ENCODE assay signal across 25 cellular contexts in the genomic region with DNA sequence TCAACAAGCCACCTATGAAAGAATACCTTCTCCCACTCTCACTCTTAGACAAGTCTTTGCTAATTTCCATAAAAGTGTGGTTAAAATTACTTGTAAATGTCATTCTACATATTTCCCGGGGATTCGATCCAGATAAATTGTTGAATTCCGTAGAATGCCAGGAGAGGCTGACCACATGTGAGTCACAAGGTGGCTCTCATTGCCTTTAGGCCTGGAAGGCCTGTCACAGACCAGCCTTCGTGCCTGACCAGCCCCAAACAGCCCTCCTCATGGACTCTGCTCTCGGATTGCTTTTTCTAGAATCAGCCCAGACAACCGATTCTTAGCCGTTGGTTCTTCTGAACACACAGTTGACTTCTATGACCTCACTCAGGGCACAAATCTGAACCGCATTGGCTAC.
DNase-seq lines count a peak whose midpoint lies in the region; ATAC-seq and TF ChIP-seq lines count a peak whose summit lies in the region.
"Had no signal": no experiment of that assay in that cellular context is flagged by ENCODE, and none has a peak within 500 bp of the region (broad histone marks: within the 10 kb centered on the region; RNA-seq: fewer than 3 reads in every experiment).

No MANE protein-coding gene starts in this region.

- no peak for TF ChIP-seq EP300 in SK-N-SH (IDR thresholded peaks at IDR 0.05; ENCODE audit: borderline replicate concordance in 1 of 2, low read depth in 1 of 2, low read length in 1 of 2)

- H3K4me3 Mint-ChIP-seq in MCF 10A (ENCODE audit: unreplicated experiment) = no peak overlapping the region
- no peak overlapping the region for H3K4me3 Mint-ChIP-seq in activated T-cell treated with anti-CD3 and anti-CD28 coated beads, Interleukin-2, amount 50 U/mL, for 4 hours
- H3K4me3 Mint-ChIP-seq in activated CD8-positive, alpha-beta T cell treated with anti-CD3 and anti-CD28 coated beads for 36 hours = no peak overlapping the region
- H3K4me3 Mint-ChIP-seq: activated CD4-positive, alpha-beta memory T cell treated with anti-CD3 and anti-CD28 coated beads for 36 hours; GM23338 had no signal

- H3K9me3 Mint-ChIP-seq in MCF 10A (ENCODE audit: unreplicated experiment) = no peaks in the 10 kb centered on the region
- H3K9me3 Mint-ChIP-seq in activated T-cell treated with anti-CD3 and anti-CD28 coated beads, Interleukin-2, amount 50 U/mL, for 4 hours = peaks cover 6% of the 10 kb centered on the region
- H3K9me3 Mint-ChIP-seq in activated CD8-positive, alpha-beta T cell treated with anti-CD3 and anti-CD28 coated beads for 36 hours = no peaks in the 10 kb centered on the region
- H3K9me3 Mint-ChIP-seq: GM23338 had no signal

- ATAC-seq in activated T-cell treated with anti-CD3 and anti-CD28 coated beads, Interleukin-2, amount 50 U/mL, for 4 hours = no peak
- no peak for ATAC-seq in left cardiac atrium
- no peak for ATAC-seq in activated CD8-positive, alpha-beta T cell treated with anti-CD3 and anti-CD28 coated beads for 36 hours
- ATAC-seq: esophagus mucosa, GM23338 had no signal

- H3F3A ChIP-seq in SK-N-SH (replicated peaks; ENCODE audit: insufficient read depth) = peaks cover 44% of the 10 kb centered on the region

- H3K9me3 ChIP-seq in breast epithelium (no peaks in the 10 kb centered on the region), SK-N-SH (no peaks in the 10 kb centered on the region)
- H3K9me3 ChIP-seq: BLaER1 treated with 17β-estradiol and CSF1 and Interleukin-3, amounts not matched to agents 10 nM and 100 nM; left lung; neutrophil; SJSA1; stomach had no signal

- intact Hi-C loops in MCF 10A (cut with micrococcal nuclease) = no loop called here
- intact Hi-C loops in breast epithelium (cut with DNase I; ENCODE audit: low total_unique reads) = no loop called here
- intact Hi-C loops in left cardiac atrium (cut with DNase I) = no loop called here
- intact Hi-C loops in activated CD8-positive, alpha-beta T cell treated with anti-CD3 and anti-CD28 coated beads for 36 hours (cut with micrococcal nuclease) = no loop called here

- POLR2A ChIA-PET in MCF 10A (lab: Yijun Ruan, JAX) (interaction anchor here (0.8 to 2.1 kb wide), 5 partner anchors 15 to 63 kb away, joined by 3 to 8 read pairs (median 6); no protein-coding TSS in a partner anchor), SK-N-SH (lab: Yijun Ruan, JAX) (no interaction called here)
- POLR2A ChIA-PET in activated CD8-positive, alpha-beta T cell treated with anti-CD3 and anti-CD28 coated beads for 36 hours (lab: Charles Lee) = no interaction called here

- peaks cover 45% of the 10 kb centered on the region for H3K4me1 Mint-ChIP-seq in MCF 10A (ENCODE audit: insufficient read depth, unreplicated experiment)
- H3K4me1 Mint-ChIP-seq in activated T-cell treated with anti-CD3 and anti-CD28 coated beads, Interleukin-2, amount 50 U/mL, for 4 hours (ENCODE audit: low read depth) = peaks cover 38% of the 10 kb centered on the region
- H3K4me1 Mint-ChIP-seq in activated CD8-positive, alpha-beta T cell treated with anti-CD3 and anti-CD28 coated beads for 36 hours (ENCODE audit: low read depth) = peaks cover 20% of the 10 kb centered on the region

- H3K4me1 ChIP-seq in breast epithelium (no peaks in the 10 kb centered on the region), SK-N-SH (ENCODE audit: control insufficient read depth in 1 of 2, insufficient read depth in 2 of 2, low read depth in 1 of 2, low read length in 1 of 2) (peaks cover 3 to 4% of the 10 kb centered on the region in 2 experiments; a peak in 2 of 4 replicates)
- H3K4me1 ChIP-seq: SJSA1 had no signal

- WGBS in SK-N-SH (ENCODE audit: low lambda C conversion rate) = 91% methylated on average over 8 of the region's 8 CpGs

- H3K9me2 ChIP-seq in SK-N-SH = no peaks in the 10 kb centered on the region

- H3K27me3 Mint-ChIP-seq in MCF 10A (ENCODE audit: insufficient read depth, unreplicated experiment) = no peaks in the 10 kb centered on the region
- no peaks in the 10 kb centered on the region for H3K27me3 Mint-ChIP-seq in activated T-cell treated with anti-CD3 and anti-CD28 coated beads, Interleukin-2, amount 50 U/mL, for 4 hours (ENCODE audit: low read depth)
- no peaks in the 10 kb centered on the region for H3K27me3 Mint-ChIP-seq in activated CD8-positive, alpha-beta T cell treated with anti-CD3 and anti-CD28 coated beads for 36 hours
- H3K27me3 Mint-ChIP-seq: activated CD4-positive, alpha-beta memory T cell treated with anti-CD3 and anti-CD28 coated beads for 36 hours had no signal

- no peak for DNase-seq in MCF 10A (ENCODE audit: unreplicated experiment)
- DNase-seq in breast epithelium (ENCODE audit: low spot score in 2 of 2) = no peak
- DNase-seq in SK-N-SH = no peak
- DNase-seq in fibroblast of mammary gland (ENCODE audit: low read depth) = peak; percentile 43
- DNase-seq in NK-92 treated with Interleukin-12 subunit alpha and Interleukin-12 subunit beta, amount 100 ng/mL, for 24 hours (lab: John Stamatoyannopoulos, UW) = no peak
- DNase-seq in activated T-cell treated with anti-CD3 and anti-CD28 coated beads, Interleukin-2, amount 50 U/mL, for 4 hours = no peak
- DNase-seq in left cardiac atrium = no peak
- no peak for DNase-seq in activated CD8-positive, alpha-beta T cell treated with anti-CD3 and anti-CD28 coated beads for 36 hours
- DNase-seq: activated CD4-positive, alpha-beta memory T cell treated with anti-CD3 and anti-CD28 coated beads for 36 hours; activated naive CD4-positive, alpha-beta T cell; anterior cingulate cortex; effector CD4-positive, alpha-beta T cell; left lung; MV-4-11; NCI-H1694 treated with DMSO at 0.1 percent for 48 hours; NCI-H2227 treated with DMSO at 0.1 percent for 48 hours; NCI-H774; stomach; trophoblast cell had no signal

- H3K27me3 ChIP-seq in breast epithelium = no peaks in the 10 kb centered on the region
- H3K27me3 ChIP-seq in SK-N-SH (ENCODE audit: insufficient read depth) = no peaks in the 10 kb centered on the region
- H3K27me3 ChIP-seq: BLaER1 treated with 17β-estradiol and CSF1 and Interleukin-3, amounts not matched to agents 10 nM and 100 nM; left lung; neutrophil; SJSA1; stomach had no signal

- H3K9ac ChIP-seq in SK-N-SH = no peak overlapping the region
- H3K9ac ChIP-seq: BLaER1 treated with 17β-estradiol and CSF1 and Interleukin-3, amounts not matched to agents 10 nM and 100 nM had no signal

- TF ChIP-seq CTCF in MCF 10A (IDR thresholded peaks at IDR 0.05; ENCODE audit: unreplicated experiment) (no peak), breast epithelium (IDR thresholded peaks at IDR 0.05) (no peak), SK-N-SH (IDR thresholded peaks at IDR 0.05) (no peak), fibroblast of mammary gland (conservative IDR thresholded peaks at IDR 0.05; ENCODE audit: control insufficient read depth, insufficient read depth, low read depth, low read length) (no peak)
- no peak for TF ChIP-seq CTCF in activated CD8-positive, alpha-beta T cell treated with anti-CD3 and anti-CD28 coated beads for 36 hours (IDR thresholded peaks at IDR 0.05)

- CTCF ChIA-PET in MCF 10A (lab: Yijun Ruan, JAX) = interaction anchor here (0.6 to 1.7 kb wide), 4 partner anchors 13 to 201 kb away, joined by 3 to 12 read pairs (median 4); no protein-coding TSS in a partner anchor
- CTCF ChIA-PET in SK-N-SH (lab: Yijun Ruan, JAX) = no interaction called here
- CTCF ChIA-PET in activated CD8-positive, alpha-beta T cell treated with anti-CD3 and anti-CD28 coated beads for 36 hours (lab: Charles Lee) = no interaction called here

- H3K27ac ChIP-seq in breast epithelium (peak overlapping the region in 1 of 2 donors; percentile 29), SK-N-SH (ENCODE audit: low read depth in 2 of 2, low read length in 1 of 2) (0 out of 4 replicates have a peak overlapping the region, but pooled peaks of 1 of the 2 experiments have one; percentile 2)
- H3K27ac ChIP-seq: BLaER1 treated with 17β-estradiol and CSF1 and Interleukin-3, amounts not matched to agents 10 nM and 100 nM; HL-60; neutrophil; SJSA1; stomach had no signal

- no peak for TF ChIP-seq RAD21 in SK-N-SH (IDR thresholded peaks at IDR 0.05; ENCODE audit: low read length)

- peaks cover 11% of the 10 kb centered on the region; the same call in 1 of the 2 replicates for H3K79me2 ChIP-seq in SK-N-SH (ENCODE audit: insufficient read depth)

- H3K36me3 Mint-ChIP-seq in MCF 10A (ENCODE audit: insufficient read depth, unreplicated experiment) = peaks cover 47% of the 10 kb centered on the region
- peaks cover 12% of the 10 kb centered on the region for H3K36me3 Mint-ChIP-seq in activated T-cell treated with anti-CD3 and anti-CD28 coated beads, Interleukin-2, amount 50 U/mL, for 4 hours (ENCODE audit: insufficient read depth)
- peaks cover 2% of the 10 kb centered on the region for H3K36me3 Mint-ChIP-seq in activated CD8-positive, alpha-beta T cell treated with anti-CD3 and anti-CD28 coated beads for 36 hours (ENCODE audit: low read depth)

- no TSS peak for BruUV-seq in MCF 10A (replicated peaks; lab: Mats Ljungman, UMichigan)

- peaks cover 9% of the 10 kb centered on the region for H4K20me1 ChIP-seq in SK-N-SH (ENCODE audit: insufficient read depth)

- peak overlapping the region; percentile 73 for H3K27ac Mint-ChIP-seq in MCF 10A (ENCODE audit: low read depth, unreplicated experiment)
- no peak overlapping the region for H3K27ac Mint-ChIP-seq in activated CD8-positive, alpha-beta T cell treated with anti-CD3 and anti-CD28 coated beads for 36 hours
- H3K27ac Mint-ChIP-seq: GM23338 had no signal

- H3K4me2 ChIP-seq in SK-N-SH = no peak overlapping the region
- H3K4me2 ChIP-seq: BLaER1 treated with 17β-estradiol and CSF1 and Interleukin-3, amounts not matched to agents 10 nM and 100 nM had no signal

- H3K4me3 ChIP-seq in breast epithelium (no peak overlapping the region), SK-N-SH (ENCODE audit: low read depth in 2 of 2, low read length in 1 of 2) (no peak overlapping the region), fibroblast of mammary gland (ENCODE audit: control insufficient read depth, low read depth, low read length) (no peak overlapping the region)
- H3K4me3 ChIP-seq: BLaER1 treated with 17β-estradiol and CSF1 and Interleukin-3, amounts not matched to agents 10 nM and 100 nM; GM23338; left lung; SJSA1; stomach had no signal

- no peak for TF ChIP-seq POLR2A in breast epithelium (IDR thresholded peaks at IDR 0.05)

- H3K36me3 ChIP-seq in breast epithelium = no peaks in the 10 kb centered on the region
- H3K36me3 ChIP-seq in SK-N-SH (replicated peaks in 1 of 2; ENCODE audit: control insufficient read depth in 1 of 2, insufficient read depth in 2 of 2, low read length in 1 of 2) = peaks cover 26 to 36% of the 10 kb centered on the region in 2 experiments

- H2AFZ ChIP-seq in SK-N-SH (ENCODE audit: low read depth) = no peak overlapping the region
- H2AFZ ChIP-seq: GM23338 had no signal

TF ChIP-seq in SK-N-SH, 30 proteins besides CTCF, POLR2A, EP300 and RAD21 (continues in another document):
- TF ChIP-seq USF2 (IDR thresholded peaks at IDR 0.05; ENCODE audit: borderline replicate concordance, low read depth, low read length) (no peak), RCOR1 (IDR thresholded peaks at IDR 0.05; ENCODE audit: low read length) (no peak)
